In the genomic region with DNA sequence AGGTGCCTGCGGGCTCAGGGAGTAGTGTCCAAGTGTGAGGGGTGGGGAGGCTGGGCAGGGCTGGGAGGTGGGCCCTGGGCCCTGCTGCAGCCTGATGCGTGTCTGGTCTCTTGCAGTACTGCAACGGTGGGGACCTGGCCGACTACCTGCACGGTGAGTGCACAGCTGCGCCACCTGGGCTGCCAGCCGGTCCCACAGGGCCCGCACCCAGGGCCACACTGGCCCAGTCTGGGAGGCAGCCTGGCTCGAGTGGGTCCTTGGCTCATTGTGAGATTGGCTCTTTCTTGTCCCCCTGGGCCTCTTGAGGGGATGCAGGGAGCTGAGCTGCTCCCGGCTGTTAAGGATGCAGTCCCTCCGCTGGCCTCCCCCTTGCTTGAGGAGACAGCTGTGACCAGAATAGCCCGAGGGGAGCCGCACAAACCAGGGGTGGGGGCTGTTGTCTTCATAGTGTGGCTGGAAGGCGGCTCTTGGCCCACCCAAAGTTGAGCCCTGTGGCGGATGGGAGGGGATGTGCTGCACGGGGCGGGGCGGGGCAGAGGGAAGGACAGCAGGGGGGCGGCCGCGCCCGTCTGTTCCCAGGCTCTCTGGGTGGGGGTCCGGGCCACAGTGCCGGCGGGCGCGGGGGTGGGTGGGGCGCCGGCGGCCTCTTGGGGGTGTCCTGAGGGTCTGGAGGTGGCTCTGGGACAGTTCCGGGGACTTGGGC, we compare ENCODE assay signal across 24 cellular contexts.
"Had no signal": no experiment of that assay in that cellular context is flagged by ENCODE, and none has a peak within 500 bp of the region (broad histone marks: within the 10 kb centered on the region; RNA-seq: fewer than 3 reads in every experiment).

No MANE protein-coding gene starts in this region.

- H3K27me3 ChIP-seq: colonic mucosa, gastrocnemius medialis, left lung, ovary, testis, tibial nerve, upper lobe of right lung, uterus had no signal

- H3K27ac Mint-ChIP-seq: dendritic cell treated with granulocyte-macrophage colony-stimulating factor and Interleukin-4, amounts not matched to agents 40 ng/mL and 50 ng/mL, for 4 days; endodermal cell; naive thymus-derived CD8-positive, alpha-beta T cell; nephron progenitor cell had no signal

- H3K9me3 ChIP-seq: colonic mucosa, gastrocnemius medialis, left lung, lower lobe of right lung, ovary, psoas muscle, testis, tibial nerve, upper lobe of right lung, uterus had no signal

- H3K4me3 ChIP-seq: colonic mucosa, gastrocnemius medialis, left lung, lower lobe of right lung, ovary, psoas muscle, tibial nerve, upper lobe of right lung, uterus had no signal

- H3K36me3 ChIP-seq: uterus had no signal

- H3K9me3 Mint-ChIP-seq: central memory CD8-positive, alpha-beta T cell; dendritic cell treated with granulocyte-macrophage colony-stimulating factor and Interleukin-4, amounts not matched to agents 40 ng/mL and 50 ng/mL, for 4 days; endodermal cell; naive thymus-derived CD8-positive, alpha-beta T cell; nephron progenitor cell had no signal

- H3K27me3 Mint-ChIP-seq: central memory CD8-positive, alpha-beta T cell; dendritic cell treated with granulocyte-macrophage colony-stimulating factor and Interleukin-4, amounts not matched to agents 40 ng/mL and 50 ng/mL, for 4 days; naive thymus-derived CD8-positive, alpha-beta T cell had no signal

- H3K27ac ChIP-seq: colonic mucosa, epithelial cell of prostate, gastrocnemius medialis, left lung, lower lobe of right lung, ovary, psoas muscle, testis, tibial nerve, upper lobe of right lung, uterus had no signal

- ATAC-seq: esophagus mucosa; gastrocnemius medialis; left cardiac atrium; left lung; lower lobe of right lung; naive thymus-derived CD8-positive, alpha-beta T cell; psoas muscle; sciatic nerve; upper lobe of right lung had no signal

- DNase-seq: colonic mucosa; effector CD8-positive, alpha-beta T cell; endodermal cell; foreskin fibroblast; gastrocnemius medialis; lower lobe of right lung; nephron progenitor cell; nucleus accumbens; stimulated activated CD4-positive, alpha-beta T cell treated with anti-CD3 and anti-CD28 coated beads, Interleukin-4, amount 100 ng/mL, for 4 hours; stimulated activated naive CD4-positive, alpha-beta T cell; testis; upper lobe of right lung; uterus had no signal

- H3K4me1 Mint-ChIP-seq: endodermal cell, nephron progenitor cell had no signal

- H3K4me1 ChIP-seq: colonic mucosa had no signal

- H3K4me3 Mint-ChIP-seq: central memory CD8-positive, alpha-beta T cell; dendritic cell treated with granulocyte-macrophage colony-stimulating factor and Interleukin-4, amounts not matched to agents 40 ng/mL and 50 ng/mL, for 4 days; endodermal cell; naive thymus-derived CD8-positive, alpha-beta T cell; nephron progenitor cell had no signal
